Comparison of ENCODE assay signal across 2 cellular contexts in genomic region chr2:238320246-238320647, GRCh38.
TF ChIP-seq lines count a peak whose summit lies in the region.

A gene with protein sequence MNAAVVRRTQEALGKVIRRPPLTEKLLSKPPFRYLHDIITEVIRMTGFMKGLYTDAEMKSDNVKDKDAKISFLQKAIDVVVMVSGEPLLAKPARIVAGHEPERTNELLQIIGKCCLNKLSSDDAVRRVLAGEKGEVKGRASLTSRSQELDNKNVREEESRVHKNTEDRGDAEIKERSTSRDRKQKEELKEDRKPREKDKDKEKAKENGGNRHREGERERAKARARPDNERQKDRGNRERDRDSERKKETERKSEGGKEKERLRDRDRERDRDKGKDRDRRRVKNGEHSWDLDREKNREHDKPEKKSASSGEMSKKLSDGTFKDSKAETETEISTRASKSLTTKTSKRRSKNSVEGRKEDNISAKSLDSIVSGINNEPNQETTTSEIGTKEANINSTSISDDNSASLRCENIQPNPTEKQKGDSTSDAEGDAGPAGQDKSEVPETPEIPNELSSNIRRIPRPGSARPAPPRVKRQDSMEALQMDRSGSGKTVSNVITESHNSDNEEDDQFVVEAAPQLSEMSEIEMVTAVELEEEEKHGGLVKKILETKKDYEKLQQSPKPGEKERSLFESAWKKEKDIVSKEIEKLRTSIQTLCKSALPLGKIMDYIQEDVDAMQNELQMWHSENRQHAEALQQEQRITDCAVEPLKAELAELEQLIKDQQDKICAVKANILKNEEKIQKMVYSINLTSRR (plus strand): TSS chr2:238320518. CDS start chr2:238320663, 145 bp downstream.

TF ChIP-seq in HEK293, 187 proteins besides CTCF, POLR2A, EP300 and RAD21 (continued from another document and continues in another):
- TF ChIP-seq ZNF266 (tag by site-specific recombination; IDR thresholded peaks at IDR 0.05; ENCODE audit: low read depth), result no peak
- no peak for TF ChIP-seq GLI2 (tag by site-specific recombination; IDR thresholded peaks at IDR 0.05; ENCODE audit: borderline replicate concordance, low read depth)
- no peak for TF ChIP-seq ZNF776 (tag by site-specific recombination; IDR thresholded peaks at IDR 0.05; ENCODE audit: borderline replicate concordance)
- TF ChIP-seq KLF7 (tag by site-specific recombination; IDR thresholded peaks at IDR 0.05; ENCODE audit: borderline replicate concordance), result no peak
- TF ChIP-seq ZNF398 (tag by site-specific recombination; IDR thresholded peaks at IDR 0.05), result no peak
- no peak for TF ChIP-seq TRIM28 (IDR thresholded peaks at IDR 0.05; ENCODE audit: borderline replicate concordance, low read length)
- TF ChIP-seq KLF8 (tag by site-specific recombination; IDR thresholded peaks at IDR 0.05), result no peak
- TF ChIP-seq ZFP41 (tag by site-specific recombination; IDR thresholded peaks at IDR 0.05; ENCODE audit: borderline replicate concordance), result no peak
- TF ChIP-seq OVOL3 (tag by site-specific recombination; IDR thresholded peaks at IDR 0.05), result no peak
- no peak for TF ChIP-seq GLI4 (tag by site-specific recombination; IDR thresholded peaks at IDR 0.05)
- no peak for TF ChIP-seq ZNF501 (tag by site-specific recombination; IDR thresholded peaks at IDR 0.05)
- TF ChIP-seq ZNF830 (tag by site-specific recombination; IDR thresholded peaks at IDR 0.05; ENCODE audit: low read depth), result no peak
- TF ChIP-seq IKZF3 (tag by site-specific recombination; IDR thresholded peaks at IDR 0.05), result peak; percentile 91
- TF ChIP-seq ZNF112 (tag by site-specific recombination; IDR thresholded peaks at IDR 0.05), result no peak
- no peak for TF ChIP-seq ZNF768 (tag by site-specific recombination; IDR thresholded peaks at IDR 0.05)
- TF ChIP-seq WT1 (tag by site-specific recombination; IDR thresholded peaks at IDR 0.05), result no peak
- no peak for TF ChIP-seq ZNF175 (tag by site-specific recombination; IDR thresholded peaks at IDR 0.05)
- no peak for TF ChIP-seq ZNF560 (tag by site-specific recombination; IDR thresholded peaks at IDR 0.05; ENCODE audit: borderline replicate concordance)
- TF ChIP-seq ZSCAN4 (tag by site-specific recombination; IDR thresholded peaks at IDR 0.05), result no peak
- no peak for TF ChIP-seq ZNF664 (tag by site-specific recombination; IDR thresholded peaks at IDR 0.05)
- TF ChIP-seq ZNF433 (tag by site-specific recombination; IDR thresholded peaks at IDR 0.05; ENCODE audit: low read depth), result no peak
- TF ChIP-seq HIC1 (tag by site-specific recombination; IDR thresholded peaks at IDR 0.05), result 0 out of 2 replicates have a peak, but pooled peaks have one; percentile 42
- TF ChIP-seq ZNF223 (tag by site-specific recombination; IDR thresholded peaks at IDR 0.05), result no peak
- TF ChIP-seq ZNF16 (tag by site-specific recombination; IDR thresholded peaks at IDR 0.05; ENCODE audit: low read depth), result no peak
- TF ChIP-seq ZNF324 (tag by site-specific recombination; IDR thresholded peaks at IDR 0.05), result no peak
- TF ChIP-seq TCF7L2 (IDR thresholded peaks at IDR 0.05; ENCODE audit: borderline replicate concordance, low read depth, low read length), result no peak
- TF ChIP-seq ZNF510 (tag by site-specific recombination; IDR thresholded peaks at IDR 0.05; ENCODE audit: insufficient replicate concordance), result no peak
- no peak for TF ChIP-seq ZNF658 (tag by site-specific recombination; IDR thresholded peaks at IDR 0.05)
- TF ChIP-seq ZNF707 (tag by site-specific recombination; IDR thresholded peaks at IDR 0.05), result no peak
- TF ChIP-seq ZNF335 (tag by site-specific recombination; conservative IDR thresholded peaks at IDR 0.05), result no peak
- TF ChIP-seq ZNF76 (tag by site-specific recombination; IDR thresholded peaks at IDR 0.05; ENCODE audit: borderline replicate concordance, low read depth), result peak; percentile 61; the same call in 1 of the 2 replicates
- no peak for TF ChIP-seq ZNF121 (tag by site-specific recombination; IDR thresholded peaks at IDR 0.05)

TF ChIP-seq in SK-N-SH treated with all-trans-retinoic acid at 6 μM for 48 hours, 23 proteins besides CTCF, POLR2A, EP300 and RAD21 (continued from another document):
- no peak for TF ChIP-seq RARB (CRISPR knock-in tag; IDR thresholded peaks at IDR 0.05)
- no peak for TF ChIP-seq ISL1 (CRISPR knock-in tag; IDR thresholded peaks at IDR 0.05)
- no peak for TF ChIP-seq CSDC2 (CRISPR knock-in tag; IDR thresholded peaks at IDR 0.05)
- no peak for TF ChIP-seq ZFP3 (CRISPR knock-in tag; IDR thresholded peaks at IDR 0.05)
